8 cellular contexts compared by ENCODE assay signal in genomic region chr1:144550019-144550828, GRCh38. TPM values are rescaled to one million over a fixed set of nuclear protein-coding genes. Genes with fewer than 3 reads are reported as not detected.
A peak's percentile ranks its signal among the peaks of the same experiment; 100 is the strongest.
DNase-seq lines count a peak whose midpoint lies in the region; ATAC-seq and TF ChIP-seq lines count a peak whose summit lies in the region.
"Not testable (repeated sequence)": the region's sequence is repeated elsewhere in the genome, so short reads cannot be mapped to it uniquely, and the experiment has no call there.

No MANE protein-coding gene starts in this region.

- not testable (repeated sequence) for H3K27me3 Mint-ChIP-seq in activated naive CD8-positive, alpha-beta T cell; naive B cell; stimulated activated naive CD8-positive, alpha-beta T cell treated with anti-CD3 and anti-CD28 coated beads, Interleukin-15, Interleukin-2, amounts not matched to agents 100 ng/mL and 50 ng/mL, for 24 hours

- not testable (repeated sequence) for H3K9me3 ChIP-seq in esophagus squamous epithelium

- not testable (repeated sequence) for H3K4me3 ChIP-seq in esophagus squamous epithelium

- DNase-seq in CD1c-positive myeloid dendritic cell (ENCODE audit: extremely low spot score) (peak; percentile 2), HT1080 (ENCODE audit: low read depth) (peak; percentile 63), NCI-H446 treated with DMSO at 0.1 percent for 48 hours (lab: John Stamatoyannopoulos, UW) (peak; percentile 27), SW480 (ENCODE audit: low spot score) (peak; percentile 5)
- DNase-seq in esophagus squamous epithelium (lab: John Stamatoyannopoulos, UW); naive B cell: not testable (repeated sequence)

- not testable (repeated sequence) for H3K36me3 ChIP-seq in esophagus squamous epithelium

- not testable (repeated sequence) for H3K36me3 Mint-ChIP-seq in activated naive CD8-positive, alpha-beta T cell; naive B cell; stimulated activated naive CD8-positive, alpha-beta T cell treated with anti-CD3 and anti-CD28 coated beads, Interleukin-15, Interleukin-2, amounts not matched to agents 100 ng/mL and 50 ng/mL, for 24 hours (ENCODE audit: low read depth)

- peaks cover 0 to 53% (median 0%) of the 10 kb centered on the region in 4 donors for H3K27me3 ChIP-seq in esophagus squamous epithelium

- H3K4me3 Mint-ChIP-seq in activated naive CD8-positive, alpha-beta T cell = peak overlapping the region; percentile 92
- peak overlapping the region in 7 of 8 donors; percentile 74 to 97 (median 89) for H3K4me3 Mint-ChIP-seq in naive B cell
- H3K4me3 Mint-ChIP-seq in stimulated activated naive CD8-positive, alpha-beta T cell treated with anti-CD3 and anti-CD28 coated beads, Interleukin-15, Interleukin-2, amounts not matched to agents 100 ng/mL and 50 ng/mL, for 24 hours = peak overlapping the region; percentile 89

- H3K27ac Mint-ChIP-seq in activated naive CD8-positive, alpha-beta T cell = peak overlapping the region; percentile 99
- peak overlapping the region in 5 of 6 donors; percentile 23 to 100 (median 97) for H3K27ac Mint-ChIP-seq in naive B cell
- peak overlapping the region; percentile 41 for H3K27ac Mint-ChIP-seq in stimulated activated naive CD8-positive, alpha-beta T cell treated with anti-CD3 and anti-CD28 coated beads, Interleukin-15, Interleukin-2, amounts not matched to agents 100 ng/mL and 50 ng/mL, for 24 hours

- TF ChIP-seq POLR2A in esophagus squamous epithelium (IDR thresholded peaks at IDR 0.05) = not testable (repeated sequence)

- H3K27ac ChIP-seq in esophagus squamous epithelium = peak overlapping the region; percentile 81 to 96 (median 83)

- not testable (repeated sequence) for ATAC-seq in naive B cell (ENCODE audit: low read depth in 2 of 2)

- H3K4me1 Mint-ChIP-seq in activated naive CD8-positive, alpha-beta T cell (ENCODE audit: low read depth) = peaks cover 32% of the 10 kb centered on the region
- peaks cover 23 to 28% (median 25%) of the 10 kb centered on the region in 3 donors for H3K4me1 Mint-ChIP-seq in naive B cell
- peaks cover 38% of the 10 kb centered on the region for H3K4me1 Mint-ChIP-seq in stimulated activated naive CD8-positive, alpha-beta T cell treated with anti-CD3 and anti-CD28 coated beads, Interleukin-15, Interleukin-2, amounts not matched to agents 100 ng/mL and 50 ng/mL, for 24 hours (ENCODE audit: low read depth)

- intact Hi-C loops in esophagus squamous epithelium (cut with DNase I) = not testable (repeated sequence)

- 46 to 55% methylated on average over 6 to 12 of the region's 12 CpGs for WGBS in esophagus squamous epithelium, 2 donors

- not testable (repeated sequence) for H3K9me3 Mint-ChIP-seq in activated naive CD8-positive, alpha-beta T cell (ENCODE audit: low read depth); naive B cell; stimulated activated naive CD8-positive, alpha-beta T cell treated with anti-CD3 and anti-CD28 coated beads, Interleukin-15, Interleukin-2, amounts not matched to agents 100 ng/mL and 50 ng/mL, for 24 hours

- not testable (repeated sequence) for TF ChIP-seq CTCF in esophagus squamous epithelium (IDR thresholded peaks at IDR 0.05)

- H3K4me1 ChIP-seq in esophagus squamous epithelium = peaks cover 5 to 24% (median 8%) of the 10 kb centered on the region in 3 donors

RNA-seq across cellular contexts. Expression of gene PPIAL4F, which starts 42.5 kb away (rescaled TPM):
- total RNA-seq in HT1080 (2014; rRNA removed; shearing (Covaris generic)) = not detected in 2 replicates
- not detected in 2 replicates for polyA plus RNA-seq in HT1080 (2015; cell fraction: cytosol; rRNA removed)
- not detected in 2 replicates for polyA plus RNA-seq in HT1080 (2015; cell fraction: nucleus; rRNA removed)
- not detected for total RNA-seq in esophagus squamous epithelium
- polyA plus RNA-seq in naive B cell (ENCODE audit: low read depth in 6 of 6) = not detected

Comparison
In these comparisons a context has a peak if more than half of its experiments do, and no peak if none do; other contexts are left out.
1. H3K27ac Mint-ChIP-seq: peak in every context shown above with its lines; median percentile 99 in activated naive CD8-positive, alpha-beta T cell; 97 in naive B cell; 41 in stimulated activated naive CD8-positive, alpha-beta T cell treated with anti-CD3 and anti-CD28 coated beads, Interleukin-15, Interleukin-2, amounts not matched to agents 100 ng/mL and 50 ng/mL, for 24 hours.